ENCODE assay signal across 1 cellular context in the genomic region with DNA sequence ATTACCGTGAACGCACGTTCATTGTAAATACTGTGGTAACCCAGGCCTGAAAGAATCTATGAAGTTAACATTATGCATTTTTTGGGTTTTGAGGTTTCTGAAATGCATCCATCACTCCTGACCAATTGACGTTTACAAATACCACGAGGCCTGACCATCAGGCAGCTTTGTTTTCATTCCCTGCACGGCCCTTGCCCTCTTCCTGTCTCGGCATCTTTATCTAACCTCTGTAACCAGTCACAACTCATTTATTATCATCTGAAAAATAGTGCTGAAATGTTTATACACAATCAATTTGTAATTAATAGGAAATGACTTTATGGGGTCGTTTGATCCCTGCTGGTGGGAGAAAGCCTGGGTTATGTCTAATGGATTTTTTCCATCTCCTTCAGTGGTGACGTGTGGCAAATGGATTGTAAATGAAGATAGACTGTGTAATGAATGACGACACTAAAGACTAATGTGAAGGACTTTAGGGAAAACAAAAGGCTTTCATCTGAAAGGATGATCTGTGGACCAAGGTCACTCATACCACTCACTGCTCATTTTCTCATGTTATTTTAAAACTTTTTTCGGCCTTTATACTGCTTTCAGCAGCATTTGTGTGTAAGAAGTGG.
TF ChIP-seq lines count a peak whose summit lies in the region.

No MANE protein-coding gene starts in this region.

TF ChIP-seq in HEK293, 187 proteins besides CTCF, POLR2A, EP300 and RAD21 (continued from another document and continues in another):
- TF ChIP-seq AEBP2 (tag by site-specific recombination; IDR thresholded peaks at IDR 0.05; ENCODE audit: borderline replicate concordance) (no peak), TRIM28 (IDR thresholded peaks at IDR 0.05; ENCODE audit: borderline replicate concordance, low read length) (peak; percentile 39; the same call in 1 of the 2 replicates), HOXC10 (CRISPR knock-in tag; IDR thresholded peaks at IDR 0.05) (no peak), ZNF10 (tag by site-specific recombination; IDR thresholded peaks at IDR 0.05) (peak; percentile 63), ZNF354C (tag by site-specific recombination; IDR thresholded peaks at IDR 0.05; ENCODE audit: borderline replicate concordance, low read depth) (no peak), ZNF501 (tag by site-specific recombination; IDR thresholded peaks at IDR 0.05) (peak; percentile 81; the same call in 1 of the 2 replicates), ZNF274 (IDR thresholded peaks at IDR 0.05; ENCODE audit: low read length) (no peak), ZNF274 (tag by site-specific recombination; IDR thresholded peaks at IDR 0.05; ENCODE audit: borderline replicate concordance) (no peak), ZNF404 (tag by site-specific recombination; IDR thresholded peaks at IDR 0.05) (no peak), ZNF146 (tag by site-specific recombination; IDR thresholded peaks at IDR 0.05) (peak; percentile 43; the same call in 1 of the 2 replicates), KLF10 (tag by site-specific recombination; IDR thresholded peaks at IDR 0.05) (peak; percentile 88), ZNF660 (tag by site-specific recombination; IDR thresholded peaks at IDR 0.05) (no peak), ZNF23 (tag by site-specific recombination; IDR thresholded peaks at IDR 0.05; ENCODE audit: borderline replicate concordance) (no peak), ZNF658 (tag by site-specific recombination; IDR thresholded peaks at IDR 0.05) (no peak), TCF7L2 (IDR thresholded peaks at IDR 0.05; ENCODE audit: borderline replicate concordance, low read depth, low read length) (peak; percentile 99), ZBTB7A (tag by site-specific recombination; IDR thresholded peaks at IDR 0.05; ENCODE audit: low read depth) (no peak), ZNF221 (tag by site-specific recombination; IDR thresholded peaks at IDR 0.05; ENCODE audit: borderline replicate concordance) (no peak), ZNF416 (tag by site-specific recombination; IDR thresholded peaks at IDR 0.05) (no peak), ZNF302 (tag by site-specific recombination; IDR thresholded peaks at IDR 0.05; ENCODE audit: low read depth) (no peak), OSR2 (tag by site-specific recombination; IDR thresholded peaks at IDR 0.05) (peak; percentile 96), ZNF362 (tag by site-specific recombination; IDR thresholded peaks at IDR 0.05) (peak; percentile 99), ZNF114 (tag by site-specific recombination; IDR thresholded peaks at IDR 0.05) (no peak), KLF7 (tag by site-specific recombination; IDR thresholded peaks at IDR 0.05; ENCODE audit: borderline replicate concordance) (no peak), SP3 (tag by site-specific recombination; IDR thresholded peaks at IDR 0.05) (peak; percentile 63), HOXA7 (CRISPR knock-in tag; IDR thresholded peaks at IDR 0.05; ENCODE audit: borderline replicate concordance) (no peak), ZNF449 (tag by site-specific recombination; IDR thresholded peaks at IDR 0.05) (no peak), OVOL3 (tag by site-specific recombination; IDR thresholded peaks at IDR 0.05) (peak; percentile 31; the same call in 1 of the 2 replicates), ZNF350 (tag by site-specific recombination; IDR thresholded peaks at IDR 0.05) (no peak), PRDM1 (tag by site-specific recombination; IDR thresholded peaks at IDR 0.05) (peak; percentile 37), KLF1 (tag by site-specific recombination; IDR thresholded peaks at IDR 0.05) (no peak), ZNF174 (tag by site-specific recombination; IDR thresholded peaks at IDR 0.05) (no peak), ZBTB17 (tag by site-specific recombination; IDR thresholded peaks at IDR 0.05) (peak; percentile 88), KLF16 (tag by site-specific recombination; IDR thresholded peaks at IDR 0.05) (no peak), TSHZ1 (tag by site-specific recombination; IDR thresholded peaks at IDR 0.05; ENCODE audit: borderline replicate concordance) (peak; percentile 94; the same call in 1 of the 2 replicates), ZNF239 (tag by site-specific recombination; IDR thresholded peaks at IDR 0.05) (no peak), ZNF621 (tag by site-specific recombination; IDR thresholded peaks at IDR 0.05) (no peak), ZFP3 (tag by site-specific recombination; IDR thresholded peaks at IDR 0.05; ENCODE audit: low read depth) (no peak), ZFP37 (tag by site-specific recombination; IDR thresholded peaks at IDR 0.05) (peak; percentile 81), ZBTB48 (tag by site-specific recombination; IDR thresholded peaks at IDR 0.05) (no peak)
- TF ChIP-seq, protein P1, sequence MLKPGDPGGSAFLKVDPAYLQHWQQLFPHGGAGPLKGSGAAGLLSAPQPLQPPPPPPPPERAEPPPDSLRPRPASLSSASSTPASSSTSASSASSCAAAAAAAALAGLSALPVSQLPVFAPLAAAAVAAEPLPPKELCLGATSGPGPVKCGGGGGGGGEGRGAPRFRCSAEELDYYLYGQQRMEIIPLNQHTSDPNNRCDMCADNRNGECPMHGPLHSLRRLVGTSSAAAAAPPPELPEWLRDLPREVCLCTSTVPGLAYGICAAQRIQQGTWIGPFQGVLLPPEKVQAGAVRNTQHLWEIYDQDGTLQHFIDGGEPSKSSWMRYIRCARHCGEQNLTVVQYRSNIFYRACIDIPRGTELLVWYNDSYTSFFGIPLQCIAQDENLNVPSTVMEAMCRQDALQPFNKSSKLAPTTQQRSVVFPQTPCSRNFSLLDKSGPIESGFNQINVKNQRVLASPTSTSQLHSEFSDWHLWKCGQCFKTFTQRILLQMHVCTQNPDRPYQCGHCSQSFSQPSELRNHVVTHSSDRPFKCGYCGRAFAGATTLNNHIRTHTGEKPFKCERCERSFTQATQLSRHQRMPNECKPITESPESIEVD (tag by site-specific recombination; IDR thresholded peaks at IDR 0.05) = peak; percentile 81
- TF ChIP-seq, protein P2, sequence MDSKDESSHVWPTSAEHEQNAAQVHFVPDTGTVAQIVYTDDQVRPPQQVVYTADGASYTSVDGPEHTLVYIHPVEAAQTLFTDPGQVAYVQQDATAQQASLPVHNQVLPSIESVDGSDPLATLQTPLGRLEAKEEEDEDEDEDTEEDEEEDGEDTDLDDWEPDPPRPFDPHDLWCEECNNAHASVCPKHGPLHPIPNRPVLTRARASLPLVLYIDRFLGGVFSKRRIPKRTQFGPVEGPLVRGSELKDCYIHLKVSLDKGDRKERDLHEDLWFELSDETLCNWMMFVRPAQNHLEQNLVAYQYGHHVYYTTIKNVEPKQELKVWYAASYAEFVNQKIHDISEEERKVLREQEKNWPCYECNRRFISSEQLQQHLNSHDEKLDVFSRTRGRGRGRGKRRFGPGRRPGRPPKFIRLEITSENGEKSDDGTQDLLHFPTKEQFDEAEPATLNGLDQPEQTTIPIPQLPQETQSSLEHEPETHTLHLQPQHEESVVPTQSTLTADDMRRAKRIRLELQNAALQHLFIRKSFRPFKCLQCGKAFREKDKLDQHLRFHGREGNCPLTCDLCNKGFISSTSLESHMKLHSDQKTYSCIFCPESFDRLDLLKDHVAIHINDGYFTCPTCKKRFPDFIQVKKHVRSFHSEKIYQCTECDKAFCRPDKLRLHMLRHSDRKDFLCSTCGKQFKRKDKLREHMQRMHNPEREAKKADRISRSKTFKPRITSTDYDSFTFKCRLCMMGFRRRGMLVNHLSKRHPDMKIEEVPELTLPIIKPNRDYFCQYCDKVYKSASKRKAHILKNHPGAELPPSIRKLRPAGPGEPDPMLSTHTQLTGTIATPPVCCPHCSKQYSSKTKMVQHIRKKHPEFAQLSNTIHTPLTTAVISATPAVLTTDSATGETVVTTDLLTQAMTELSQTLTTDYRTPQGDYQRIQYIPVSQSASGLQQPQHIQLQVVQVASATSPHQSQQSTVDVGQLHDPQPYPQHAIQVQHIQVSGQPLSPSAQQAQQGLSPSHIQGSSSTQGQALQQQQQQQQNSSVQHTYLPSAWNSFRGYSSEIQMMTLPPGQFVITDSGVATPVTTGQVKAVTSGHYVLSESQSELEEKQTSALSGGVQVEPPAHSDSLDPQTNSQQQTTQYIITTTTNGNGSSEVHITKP (tag by site-specific recombination; IDR thresholded peaks at IDR 0.05) = no peak
- TF ChIP-seq, protein P3, sequence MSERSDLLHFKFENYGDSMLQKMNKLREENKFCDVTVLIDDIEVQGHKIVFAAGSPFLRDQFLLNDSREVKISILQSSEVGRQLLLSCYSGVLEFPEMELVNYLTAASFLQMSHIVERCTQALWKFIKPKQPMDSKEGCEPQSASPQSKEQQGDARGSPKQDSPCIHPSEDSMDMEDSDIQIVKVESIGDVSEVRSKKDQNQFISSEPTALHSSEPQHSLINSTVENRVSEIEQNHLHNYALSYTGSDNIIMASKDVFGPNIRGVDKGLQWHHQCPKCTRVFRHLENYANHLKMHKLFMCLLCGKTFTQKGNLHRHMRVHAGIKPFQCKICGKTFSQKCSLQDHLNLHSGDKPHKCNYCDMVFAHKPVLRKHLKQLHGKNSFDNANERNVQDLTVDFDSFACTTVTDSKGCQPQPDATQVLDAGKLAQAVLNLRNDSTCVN (tag by site-specific recombination; optimal IDR thresholded peaks at IDR 0.05) = no peak
